11 cellular contexts compared by ENCODE assay signal in the genomic region with DNA sequence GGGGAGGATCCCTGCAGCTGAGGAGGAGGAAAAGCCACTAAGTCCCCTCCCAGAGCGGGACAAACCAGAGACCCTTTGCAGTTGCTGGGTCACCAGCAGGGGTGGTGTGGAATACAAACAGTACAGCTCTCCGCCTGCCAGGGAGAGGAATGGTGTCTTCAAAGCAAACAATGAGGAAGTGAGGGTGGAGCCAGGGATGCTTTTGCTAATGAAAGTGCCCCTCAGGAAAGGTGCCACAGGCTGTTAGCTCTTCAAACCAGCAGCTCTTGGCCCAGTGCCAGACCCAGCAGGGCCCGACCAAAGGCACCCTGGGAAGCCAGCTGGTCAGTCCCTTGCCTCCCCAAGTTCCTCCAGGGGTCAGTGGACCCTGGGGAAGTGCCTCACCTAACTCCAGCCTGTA.
DNase-seq lines count a peak whose midpoint lies in the region; ATAC-seq and TF ChIP-seq lines count a peak whose summit lies in the region.
"Had no signal": no experiment of that assay in that cellular context is flagged by ENCODE, and none has a peak within 500 bp of the region (broad histone marks: within the 10 kb centered on the region; RNA-seq: fewer than 3 reads in every experiment).

No MANE protein-coding gene starts in this region.

- H3K36me3 Mint-ChIP-seq in activated naive CD4-positive, alpha-beta T cell treated with anti-CD3 and anti-CD28 coated beads for 36 hours (ENCODE audit: low read depth): peaks cover 10% of the 10 kb centered on the region

- no peak overlapping the region for H3K4me3 Mint-ChIP-seq in activated naive CD4-positive, alpha-beta T cell treated with anti-CD3 and anti-CD28 coated beads for 36 hours
- H3K4me3 Mint-ChIP-seq: memory B cell had no signal

- peak; percentile 13 for DNase-seq in activated naive CD4-positive, alpha-beta T cell treated with anti-CD3 and anti-CD28 coated beads for 36 hours
- no peak for DNase-seq in activated naive CD4-positive, alpha-beta T cell treated with anti-CD3 and anti-CD28 coated beads, Interleukin-2, amount 50 U/mL, for 16 hours
- DNase-seq in NCI-H2196 treated with DMSO at 0.1 percent for 48 hours (lab: John Stamatoyannopoulos, UW; ENCODE audit: unreplicated experiment): peak; percentile 3
- DNase-seq in erythroblast (lab: John Stamatoyannopoulos, UW): peak; percentile 44 to 58
- no peak for DNase-seq in vagina (ENCODE audit: extremely low spot score in 2 of 2)
- DNase-seq in NOMO-1 treated with DMSO at 0.1 percent for 48 hours (lab: John Stamatoyannopoulos, UW; ENCODE audit: unreplicated experiment): no peak

- no peak for TF ChIP-seq CTCF in vagina (IDR thresholded peaks at IDR 0.05)

- H3K4me3 ChIP-seq in vagina: no peak overlapping the region
- H3K4me3 ChIP-seq: HAP-1, SJSA1 had no signal

- peaks cover 18% of the 10 kb centered on the region for H3K4me1 Mint-ChIP-seq in activated naive CD4-positive, alpha-beta T cell treated with anti-CD3 and anti-CD28 coated beads for 36 hours (ENCODE audit: low read depth)

- H3K27me3 Mint-ChIP-seq in activated naive CD4-positive, alpha-beta T cell treated with anti-CD3 and anti-CD28 coated beads for 36 hours (ENCODE audit: low read depth): no peaks in the 10 kb centered on the region
- H3K27me3 Mint-ChIP-seq: memory B cell had no signal

- peak overlapping the region; percentile 61 for H3K27ac ChIP-seq in vagina
- H3K27ac ChIP-seq: SJSA1 had no signal

- H3K36me3 ChIP-seq in vagina: no peaks in the 10 kb centered on the region
- H3K36me3 ChIP-seq: HAP-1, SJSA1 had no signal

- intact Hi-C loops in activated naive CD4-positive, alpha-beta T cell treated with anti-CD3 and anti-CD28 coated beads for 36 hours (cut with micrococcal nuclease): no loop called here
- intact Hi-C loops in vagina (cut with DNase I): no loop called here

- CTCF ChIA-PET in activated naive CD4-positive, alpha-beta T cell treated with anti-CD3 and anti-CD28 coated beads for 36 hours (lab: Charles Lee): no interaction called here

- TF ChIP-seq POLR2A in erythroblast (IDR thresholded peaks at IDR 0.05; ENCODE audit: low read length) (no peak), vagina (IDR thresholded peaks at IDR 0.05) (no peak)

- no peaks in the 10 kb centered on the region for H3K9me3 Mint-ChIP-seq in activated naive CD4-positive, alpha-beta T cell treated with anti-CD3 and anti-CD28 coated beads for 36 hours
- H3K9me3 Mint-ChIP-seq: memory B cell had no signal

- H3K27ac Mint-ChIP-seq in activated naive CD4-positive, alpha-beta T cell treated with anti-CD3 and anti-CD28 coated beads for 36 hours: no peak overlapping the region

- no peaks in the 10 kb centered on the region for H3K27me3 ChIP-seq in vagina
- H3K27me3 ChIP-seq: SJSA1 had no signal

- H3K4me1 ChIP-seq in vagina: peaks cover 43% of the 10 kb centered on the region
- H3K4me1 ChIP-seq: SJSA1 had no signal

- no peaks in the 10 kb centered on the region for H3K9me3 ChIP-seq in vagina
- H3K9me3 ChIP-seq: HAP-1, SJSA1 had no signal

- no peak for ATAC-seq in GM19397 (IDR thresholded peaks at IDR 0.05; ENCODE audit: unreplicated experiment)
- no peak for ATAC-seq in HG02970 (IDR thresholded peaks at IDR 0.05; ENCODE audit: low FRiP score, unreplicated experiment)

Comparison
In these comparisons a context has a peak if more than half of its experiments do, and no peak if none do; other contexts are left out.
1. DNase-seq: peak in activated naive CD4-positive, alpha-beta T cell treated with anti-CD3 and anti-CD28 coated beads for 36 hours (single experiment), NCI-H2196 treated with DMSO at 0.1 percent for 48 hours (single experiment) and erythroblast (2 of 2); none in activated naive CD4-positive, alpha-beta T cell treated with anti-CD3 and anti-CD28 coated beads, Interleukin-2, amount 50 U/mL, for 16 hours (single experiment), vagina (0 of 2) and NOMO-1 treated with DMSO at 0.1 percent for 48 hours (single experiment).